ENCODE assay signal across 10 cellular contexts in the genomic region with DNA sequence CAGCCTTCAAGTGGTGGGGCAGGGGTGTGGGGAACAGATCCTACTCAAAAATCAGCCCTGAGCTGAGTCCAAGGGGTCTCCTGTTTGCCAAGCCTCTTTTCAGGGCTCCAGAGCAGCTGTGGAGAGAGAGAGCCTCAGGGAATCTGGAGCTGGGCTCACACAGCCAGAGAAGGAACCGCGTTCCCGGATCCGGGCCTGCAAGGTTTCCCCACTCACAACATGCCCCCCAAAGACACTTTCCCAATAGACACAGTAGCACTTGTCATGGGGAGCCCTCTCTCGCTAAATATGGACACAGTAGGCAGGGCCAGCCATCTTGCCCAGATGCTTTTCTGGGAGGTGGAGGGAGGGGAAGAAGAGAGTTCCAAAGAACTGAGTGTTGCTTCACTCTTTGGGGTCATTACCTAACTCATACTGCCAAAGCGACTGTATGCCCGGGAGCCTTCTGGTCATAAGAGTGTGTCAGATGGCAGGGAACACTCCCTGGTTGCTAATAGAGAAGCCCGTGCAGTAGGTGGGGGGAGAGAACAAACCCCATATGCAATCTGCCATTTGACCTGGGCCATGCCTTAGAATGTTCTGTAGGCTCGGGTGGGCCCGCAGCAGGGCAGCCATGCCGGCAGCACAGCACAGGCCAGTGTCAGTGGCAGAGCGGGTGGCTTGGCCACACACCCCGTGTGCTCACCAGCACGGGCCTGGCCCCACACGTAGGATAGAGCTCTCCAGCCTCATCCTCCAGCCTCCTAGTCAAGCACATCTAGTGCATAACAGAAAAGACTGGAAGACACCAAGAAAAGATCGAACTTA.
DNase-seq lines count a peak whose midpoint lies in the region; ATAC-seq and TF ChIP-seq lines count a peak whose summit lies in the region.
"Had no signal": no experiment of that assay in that cellular context is flagged by ENCODE, and none has a peak within 500 bp of the region (broad histone marks: within the 10 kb centered on the region; RNA-seq: fewer than 3 reads in every experiment).

No MANE protein-coding gene starts in this region.

- peaks cover 0 to 2% of the 10 kb centered on the region in 2 donors for H3K36me3 ChIP-seq in neuronal stem cell (replicated peaks in 1 of 2; ENCODE audit: control insufficient read depth in 2 of 2, insufficient read depth in 2 of 2, low read length in 2 of 2)

- H3K14ac ChIP-seq in neuronal stem cell (ENCODE audit: low read length), result no peak overlapping the region

- H3K4me1 ChIP-seq in neuronal stem cell (ENCODE audit: control insufficient read depth in 2 of 2, insufficient read depth in 1 of 2, low read depth in 1 of 2, low read length in 2 of 2), result peaks cover 13 to 21% of the 10 kb centered on the region in 2 donors

- no peak overlapping the region for H2BK15ac ChIP-seq in neuronal stem cell (ENCODE audit: low read length)

- ATAC-seq in GM18909 (IDR thresholded peaks at IDR 0.05; ENCODE audit: poor library complexity, unreplicated experiment), result no peak

- H3K27me3 ChIP-seq in neuronal stem cell (ENCODE audit: control insufficient read depth in 3 of 3, insufficient read depth in 3 of 3, low read depth in 1 of 3, low read length in 3 of 3), result no peaks in the 10 kb centered on the region

- H4K91ac ChIP-seq in neuronal stem cell (ENCODE audit: low read depth, low read length, poor library complexity), result no peak overlapping the region

- no peak overlapping the region for H4K8ac ChIP-seq in neuronal stem cell (ENCODE audit: low read depth, low read length)

- H3K4me2 ChIP-seq in neuronal stem cell (ENCODE audit: insufficient read depth, low read length, poor library complexity, severe bottlenecking), result no peak overlapping the region

- TF ChIP-seq CTCF in fibroblast of the aortic adventitia (IDR thresholded peaks at IDR 0.05; ENCODE audit: insufficient read depth, low read length), result no peak

- peak; percentile 92 for DNase-seq in CD1c-positive myeloid dendritic cell (ENCODE audit: extremely low spot score)
- peak; percentile 36 to 47 for DNase-seq in NOMO-1 (lab: John Stamatoyannopoulos, UW; ENCODE audit: unreplicated experiment in 2 of 2)
- peak; percentile 46 for DNase-seq in fibroblast of the aortic adventitia (ENCODE audit: low read depth)
- no peak for DNase-seq in neuronal stem cell (ENCODE audit: low spot score)
- no peak for DNase-seq in T-helper 2 cell
- DNase-seq in OCI-M2 (lab: John Stamatoyannopoulos, UW; ENCODE audit: unreplicated experiment), result no peak
- DNase-seq in NCI-H2081 treated with DMSO at 0.1 percent for 48 hours (lab: John Stamatoyannopoulos, UW), result no peak
- DNase-seq: central memory CD4-positive, alpha-beta T cell; T-helper 9 cell had no signal

- H3K9me3 ChIP-seq in neuronal stem cell (replicated peaks in 1 of 2; ENCODE audit: control insufficient read depth in 2 of 2, insufficient read depth in 1 of 2, low read depth in 1 of 2, low read length in 2 of 2), result no peaks in the 10 kb centered on the region

- peak overlapping the region; percentile 22 for H3K18ac ChIP-seq in neuronal stem cell (ENCODE audit: low read length)

- no peak overlapping the region for H2BK12ac ChIP-seq in neuronal stem cell (ENCODE audit: low read length)

- H2AFZ ChIP-seq in neuronal stem cell (ENCODE audit: low read length), result no peak overlapping the region

- WGBS in neuronal stem cell (ENCODE audit: extremely low coverage in 2 of 2, insufficient read length in 2 of 2, insufficient replicate concordance in 1 of 2), 2 donors, result no CpG with 5 or more reads among the region's 16 CpGs

- H3K9ac ChIP-seq in neuronal stem cell (ENCODE audit: low read depth, low read length, poor library complexity), result no peak overlapping the region

- H3K4ac ChIP-seq in neuronal stem cell (ENCODE audit: low read length), result no peak overlapping the region

- H3K23ac ChIP-seq in neuronal stem cell (ENCODE audit: low read depth, low read length, poor library complexity), result no peak overlapping the region

- H3K79me1 ChIP-seq in neuronal stem cell (ENCODE audit: low read depth, low read length), result no peaks in the 10 kb centered on the region

- H2BK120ac ChIP-seq in neuronal stem cell (ENCODE audit: low read depth, low read length), result no peak overlapping the region

- no peak overlapping the region for H3K27ac ChIP-seq in neuronal stem cell (replicated peaks; ENCODE audit: low read length)

- H3K4me3 ChIP-seq in fibroblast of the aortic adventitia (ENCODE audit: low read depth, low read length) (no peak overlapping the region), neuronal stem cell (ENCODE audit: low read length in 2 of 2) (no peak overlapping the region)

- H2AK5ac ChIP-seq in neuronal stem cell (ENCODE audit: low read depth, low read length), result no peak overlapping the region

- H2BK5ac ChIP-seq in neuronal stem cell (ENCODE audit: low read length), result peak overlapping the region; percentile 42

Comparison
In these comparisons a context has a peak if more than half of its experiments do, and no peak if none do; other contexts are left out.
1. DNase-seq: peak in CD1c-positive myeloid dendritic cell (single experiment), NOMO-1 (2 of 2) and fibroblast of the aortic adventitia (single experiment); none in neuronal stem cell (single experiment), T-helper 2 cell (0 of 5), OCI-M2 (single experiment) and NCI-H2081 treated with DMSO at 0.1 percent for 48 hours (single experiment).